ENCODE assay signal across 1 cellular context in genomic region chr2:219030177-219030940, GRCh38.
TF ChIP-seq lines count a peak whose summit lies in the region.

No MANE protein-coding gene starts in this region.

TF ChIP-seq in HCT116, 20 proteins besides CTCF, POLR2A, EP300 and RAD21 (continued from another document):
- no peak for TF ChIP-seq ELF1 (IDR thresholded peaks at IDR 0.05; ENCODE audit: borderline replicate concordance, low read depth)
- TF ChIP-seq CEBPB (IDR thresholded peaks at IDR 0.05; ENCODE audit: low read depth): no peak
- no peak for TF ChIP-seq EZH2phosphoT487 (IDR thresholded peaks at IDR 0.05; ENCODE audit: borderline replicate concordance)
